In genomic region chr1:178464141-178464540, GRCh38 we compare ENCODE assay signal across 35 cellular contexts. TPM values are rescaled to one million over a fixed set of nuclear protein-coding genes. Genes with fewer than 3 reads are reported as not detected.
"Had no signal": no experiment of that assay in that cellular context is flagged by ENCODE, and none has a peak within 500 bp of the region (broad histone marks: within the 10 kb centered on the region; RNA-seq: fewer than 3 reads in every experiment).

No MANE protein-coding gene starts in this region.

- H3K4me3 Mint-ChIP-seq: dendritic cell treated with granulocyte-macrophage colony-stimulating factor and Interleukin-4, amounts not matched to agents 40 ng/mL and 50 ng/mL, for 4 days; endodermal cell; naive thymus-derived CD4-positive, alpha-beta T cell; nephron; neural progenitor cell; stimulated activated naive CD8-positive, alpha-beta T cell treated with anti-CD3 and anti-CD28 coated beads, Interleukin-15, amount 100 ng/mL, for 72 hours had no signal

- H3K4me1 ChIP-seq: colonic mucosa, gastroesophageal sphincter, left lung, prostate gland, suprapubic skin, transverse colon had no signal

- ATAC-seq: gastroesophageal sphincter; heart left ventricle; left cardiac atrium; left lung; naive thymus-derived CD4-positive, alpha-beta T cell; sciatic nerve; stimulated activated naive CD8-positive, alpha-beta T cell treated with anti-CD3 and anti-CD28 coated beads, Interleukin-15, amount 100 ng/mL, for 72 hours had no signal

- H3K27ac ChIP-seq: colonic mucosa, esophagus muscularis mucosa, foreskin keratinocyte, gastroesophageal sphincter, heart left ventricle, hepatocyte, left lung, neural progenitor cell, prostate gland, right atrium auricular region, suprapubic skin, transverse colon had no signal

- H3K36me3 ChIP-seq: colonic mucosa, neural progenitor cell, prostate gland had no signal

- H3K36me3 Mint-ChIP-seq: naive thymus-derived CD4-positive, alpha-beta T cell had no signal

- H3K9me3 ChIP-seq: colonic mucosa, esophagus muscularis mucosa, gastroesophageal sphincter, heart left ventricle, left lung, prostate gland, right atrium auricular region, suprapubic skin, transverse colon had no signal

- DNase-seq: colonic mucosa; effector CD8-positive, alpha-beta T cell; endodermal cell; foreskin keratinocyte; heart left ventricle; left cardiac atrium; left lung; mesendoderm; midbrain; naive thymus-derived CD4-positive, alpha-beta T cell; nucleus accumbens; stimulated activated CD4-positive, alpha-beta T cell treated with anti-CD3 and anti-CD28 coated beads, Interleukin-2, amount 100 ng/mL, for 24 hours; stimulated activated CD4-positive, alpha-beta T cell treated with anti-CD3 and anti-CD28 coated beads, Interleukin-4, amount 100 ng/mL, for 24 hours; stimulated activated naive CD4-positive, alpha-beta T cell; stimulated activated naive CD8-positive, alpha-beta T cell treated with anti-CD3 and anti-CD28 coated beads, Interleukin-15, amount 100 ng/mL, for 72 hours; transverse colon had no signal

- H3K27me3 ChIP-seq: colonic mucosa, esophagus muscularis mucosa, foreskin keratinocyte, gastroesophageal sphincter, heart left ventricle, hepatocyte, left lung, neural progenitor cell, right atrium auricular region, suprapubic skin, transverse colon had no signal

- H3K4me1 Mint-ChIP-seq: naive thymus-derived CD4-positive, alpha-beta T cell; nephron; stimulated activated naive CD8-positive, alpha-beta T cell treated with anti-CD3 and anti-CD28 coated beads, Interleukin-15, amount 100 ng/mL, for 72 hours had no signal

- H3K27me3 Mint-ChIP-seq: dendritic cell treated with granulocyte-macrophage colony-stimulating factor and Interleukin-4, amounts not matched to agents 40 ng/mL and 50 ng/mL, for 4 days; stimulated activated naive CD8-positive, alpha-beta T cell treated with anti-CD3 and anti-CD28 coated beads, Interleukin-15, amount 100 ng/mL, for 72 hours had no signal

- H3K9me3 Mint-ChIP-seq: dendritic cell treated with granulocyte-macrophage colony-stimulating factor and Interleukin-4, amounts not matched to agents 40 ng/mL and 50 ng/mL, for 4 days; naive thymus-derived CD4-positive, alpha-beta T cell; nephron; neural progenitor cell; stimulated activated naive CD8-positive, alpha-beta T cell treated with anti-CD3 and anti-CD28 coated beads, Interleukin-15, amount 100 ng/mL, for 72 hours had no signal

- H3K27ac Mint-ChIP-seq: dendritic cell treated with granulocyte-macrophage colony-stimulating factor and Interleukin-4, amounts not matched to agents 40 ng/mL and 50 ng/mL, for 4 days; endodermal cell; naive thymus-derived CD4-positive, alpha-beta T cell; nephron; neural progenitor cell; stimulated activated naive CD8-positive, alpha-beta T cell treated with anti-CD3 and anti-CD28 coated beads, Interleukin-15, amount 100 ng/mL, for 72 hours had no signal

- H3K4me3 ChIP-seq: colonic mucosa, esophagus muscularis mucosa, gastroesophageal sphincter, heart left ventricle, hepatocyte, left lung, neural progenitor cell, prostate gland, right atrium auricular region, suprapubic skin, transverse colon had no signal

RNA-seq across cellular contexts. Expression of gene CLEC20A, which starts 32.6 kb away (rescaled TPM):
- total RNA-seq: cerebellum; colonic mucosa; epithelial cell of proximal tubule; esophagus muscularis mucosa; fibroblast of lung; foreskin keratinocyte; gastroesophageal sphincter; hepatocyte; kidney epithelial cell; left cardiac atrium; left lung; lower leg skin; lung microvascular endothelial cell; naive thymus-derived CD4-positive, alpha-beta T cell; osteocyte; prostate gland; suprapubic skin; transverse colon; ureter had no signal

RNA-seq across cellular contexts. Expression of gene TEX35, which starts 48.8 kb away (rescaled TPM):
- total RNA-seq: cerebellum; colonic mucosa; endodermal cell; epithelial cell of proximal tubule; esophagus muscularis mucosa; fibroblast of lung; foreskin keratinocyte; gastroesophageal sphincter; heart left ventricle; hepatocyte; kidney epithelial cell; left cardiac atrium; left lung; lung microvascular endothelial cell; mucosa of gallbladder; naive thymus-derived CD4-positive, alpha-beta T cell; osteocyte; sciatic nerve; transverse colon; ureter had no signal
